In the genomic region with DNA sequence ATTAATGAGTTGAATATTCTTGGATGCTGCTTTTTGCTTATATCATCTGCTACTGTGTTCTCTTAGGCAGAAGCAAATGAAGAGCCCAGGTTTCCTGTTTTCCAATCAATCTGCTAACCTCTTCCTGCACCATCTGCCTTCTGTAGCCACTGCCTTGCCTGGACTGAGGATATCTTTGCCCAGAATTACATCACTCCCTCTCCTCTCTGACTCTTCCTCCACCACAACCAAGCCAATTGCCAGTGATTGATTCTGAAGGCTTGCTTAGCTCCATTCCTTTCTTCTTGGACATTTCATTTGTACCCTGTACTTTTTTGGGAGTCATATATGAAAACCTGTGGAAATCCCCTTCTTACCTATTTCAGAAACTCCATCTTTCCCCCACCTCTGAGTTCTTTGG, we compare ENCODE assay signal across 16 cellular contexts. TPM values are rescaled to one million over a fixed set of nuclear protein-coding genes. Genes with fewer than 3 reads are reported as not detected.
DNase-seq lines count a peak whose midpoint lies in the region; ATAC-seq and TF ChIP-seq lines count a peak whose summit lies in the region.
"Had no signal": no experiment of that assay in that cellular context is flagged by ENCODE, and none has a peak within 500 bp of the region (broad histone marks: within the 10 kb centered on the region; RNA-seq: fewer than 3 reads in every experiment).

No MANE protein-coding gene starts in this region.

- H3K27ac Mint-ChIP-seq in naive thymus-derived CD4-positive, alpha-beta T cell: no peak overlapping the region
- H3K27ac Mint-ChIP-seq: HFFc6 had no signal

- 0 out of 2 replicates have a peak, but pooled peaks cover 3% of the 10 kb centered on the region for H3K36me3 ChIP-seq in ACC112 (ENCODE audit: insufficient read depth, low read length)
- H3K36me3 ChIP-seq in mammary epithelial cell (ENCODE audit: insufficient read depth, low read length): no peaks in the 10 kb centered on the region
- H3K36me3 ChIP-seq in naive thymus-derived CD4-positive, alpha-beta T cell (ENCODE audit: control insufficient read depth in 2 of 3, insufficient read depth in 3 of 3, low read length in 3 of 3): no peaks in the 10 kb centered on the region

- ATAC-seq in HG02884 (IDR thresholded peaks at IDR 0.05; ENCODE audit: unreplicated experiment): no peak
- ATAC-seq in HG03175 (IDR thresholded peaks at IDR 0.05; ENCODE audit: unreplicated experiment): no peak
- no peak for ATAC-seq in naive thymus-derived CD4-positive, alpha-beta T cell
- ATAC-seq: activated T-cell treated with anti-CD3 and anti-CD28 coated beads, Interleukin-2, amount 50 U/mL, for 4 hours had no signal

- peak overlapping the region; percentile 74 for H3K27ac ChIP-seq in ACC112 (ENCODE audit: low read depth, low read length)
- H3K27ac ChIP-seq in mammary epithelial cell (ENCODE audit: insufficient read depth, low read depth, low read length): peak overlapping the region; percentile 9
- H3K27ac ChIP-seq in naive thymus-derived CD4-positive, alpha-beta T cell (ENCODE audit: low read depth, low read length): no peak overlapping the region

- DNase-seq in HCEC 1CT: peak; percentile 39
- DNase-seq in mammary epithelial cell: peak; percentile 56
- peak; percentile 52 for DNase-seq in kidney tubule cell (ENCODE audit: low spot score)
- no peak for DNase-seq in stimulated activated CD4-positive, alpha-beta T cell treated with anti-CD3 and anti-CD28 coated beads, Interleukin-4, amount 100 ng/mL, for 4 hours
- DNase-seq in naive thymus-derived CD4-positive, alpha-beta T cell: no peak
- DNase-seq: activated CD4-positive, alpha-beta T cell treated with anti-CD3 and anti-CD28 coated beads for 1 hour; activated T-cell treated with anti-CD3 and anti-CD28 coated beads, Interleukin-2, amount 50 U/mL, for 4 hours; amygdala; effector CD8-positive, alpha-beta T cell; HFFc6; NCI-H1694; posterior cingulate gyrus; stimulated activated naive CD4-positive, alpha-beta T cell treated with Interleukin-2 at 50 U/mL for 16 hours had no signal

- TF ChIP-seq CTCF in mammary epithelial cell (conservative IDR thresholded peaks at IDR 0.05 in 1 of 2, IDR thresholded peaks at IDR 0.05 in 1 of 2; ENCODE audit: extremely low read depth in 1 of 2, insufficient read depth in 1 of 2, low read depth in 1 of 2, low read length in 2 of 2): no peak

- peaks cover 75% of the 10 kb centered on the region for H3K79me2 ChIP-seq in ACC112 (ENCODE audit: control insufficient read depth, insufficient read depth, low read length, unreplicated experiment)
- H3K79me2 ChIP-seq in mammary epithelial cell (ENCODE audit: insufficient read depth, low read length): peaks cover 91% of the 10 kb centered on the region

- H3K36me3 Mint-ChIP-seq in naive thymus-derived CD4-positive, alpha-beta T cell: no peaks in the 10 kb centered on the region

- POLR2A ChIA-PET in naive thymus-derived CD4-positive, alpha-beta T cell (lab: Charles Lee): no interaction called here

- no peaks in the 10 kb centered on the region for H3K9me3 ChIP-seq in mammary epithelial cell (replicated peaks; ENCODE audit: insufficient read depth, low read length)
- H3K9me3 ChIP-seq in naive thymus-derived CD4-positive, alpha-beta T cell (ENCODE audit: control insufficient read depth in 2 of 3, low read length in 3 of 3): no peaks in the 10 kb centered on the region

- H3K4me2 ChIP-seq in mammary epithelial cell (ENCODE audit: insufficient read depth, low read depth, low read length): peak overlapping the region; percentile 15

- H3K4me3 ChIP-seq in ACC112 (ENCODE audit: low read depth, low read length) (peak overlapping the region; percentile 36; the same call in 1 of the 2 replicates), mammary epithelial cell (replicated peaks in 1 of 3; ENCODE audit: insufficient read depth in 1 of 3, low read depth in 2 of 3, low read length in 3 of 3) (no peak overlapping the region)
- no peak overlapping the region for H3K4me3 ChIP-seq in naive thymus-derived CD4-positive, alpha-beta T cell (ENCODE audit: low read length)

- dilution Hi-C loops in mammary epithelial cell (cut with HindIII; ENCODE audit: low sequenced_read_pairs): no loop called here

- H2AFZ ChIP-seq in ACC112 (ENCODE audit: low read length, unreplicated experiment): no peak overlapping the region
- H2AFZ ChIP-seq in mammary epithelial cell (ENCODE audit: low read depth, low read length): no peak overlapping the region

- intact Hi-C loops in mammary epithelial cell (cut with micrococcal nuclease): no loop called here
- intact Hi-C loops in naive thymus-derived CD4-positive, alpha-beta T cell (cut with micrococcal nuclease): no loop called here

- no TSS peak for BruUV-seq in mammary epithelial cell (replicated peaks; lab: Mats Ljungman, UMichigan)

- no peaks in the 10 kb centered on the region for H4K20me1 ChIP-seq in mammary epithelial cell (ENCODE audit: insufficient read depth, low read length)

- in situ Hi-C loops in mammary epithelial cell (cut with MboI; ENCODE audit: low sequenced_read_pairs in 2 of 2): no loop called here

- peaks cover 0 to 20% (median 17%) of the 10 kb centered on the region in 5 donors for H3K27me3 Mint-ChIP-seq in naive thymus-derived CD4-positive, alpha-beta T cell

- H3K4me3 Mint-ChIP-seq in naive thymus-derived CD4-positive, alpha-beta T cell: no peak overlapping the region
- H3K4me3 Mint-ChIP-seq: activated T-cell treated with anti-CD3 and anti-CD28 coated beads, Interleukin-2, amount 50 U/mL, for 4 hours; HFFc6 had no signal

- H3K27me3 ChIP-seq in ACC112 (ENCODE audit: insufficient read depth, low read length) (no peaks in the 10 kb centered on the region), mammary epithelial cell (ENCODE audit: insufficient read depth, low read length) (no peaks in the 10 kb centered on the region)
- no peaks in the 10 kb centered on the region for H3K27me3 ChIP-seq in naive thymus-derived CD4-positive, alpha-beta T cell (ENCODE audit: control insufficient read depth in 2 of 2, insufficient read depth in 2 of 2, low read length in 2 of 2)

- H3K4me1 ChIP-seq in ACC112 (ENCODE audit: control insufficient read depth, insufficient read depth, low read length, unreplicated experiment) (peaks cover 31% of the 10 kb centered on the region), mammary epithelial cell (ENCODE audit: insufficient read depth, low read length) (peaks cover 25% of the 10 kb centered on the region)
- no peaks in the 10 kb centered on the region for H3K4me1 ChIP-seq in naive thymus-derived CD4-positive, alpha-beta T cell (ENCODE audit: control insufficient read depth in 2 of 2, insufficient read depth in 2 of 2, low read length in 2 of 2)

- CTCF ChIA-PET in mammary epithelial cell (lab: Charles Lee; ENCODE audit: low non-redundant PET): no interaction called here
- CTCF ChIA-PET in naive thymus-derived CD4-positive, alpha-beta T cell (lab: Charles Lee): no interaction called here

- no peaks in the 10 kb centered on the region for H3K4me1 Mint-ChIP-seq in naive thymus-derived CD4-positive, alpha-beta T cell

- H3K9ac ChIP-seq in mammary epithelial cell (ENCODE audit: insufficient read depth, low read length): no peak overlapping the region

- peaks cover 0 to 3% (median 0%) of the 10 kb centered on the region in 11 donors for H3K9me3 Mint-ChIP-seq in naive thymus-derived CD4-positive, alpha-beta T cell
- H3K9me3 Mint-ChIP-seq: activated T-cell treated with anti-CD3 and anti-CD28 coated beads, Interleukin-2, amount 50 U/mL, for 4 hours; HFFc6 had no signal

RNA-seq across cellular contexts. Expression of gene SGMS2, which starts 14.0 kb away (rescaled TPM):
- total RNA-seq in mammary epithelial cell: 100 to 1,000 TPM in 1 of 2 donors, 10 to 100 TPM in 1; 48.1 to 151 TPM
- 38.7 TPM for polyA plus RNA-seq in mammary epithelial cell
- 153 TPM for polyA minus RNA-seq in mammary epithelial cell
- 1 to 10 TPM in 1 of 5 experiments, under 1 TPM in 2, not detected in 2; 0.24 to 3.5 (median 0.36) TPM for total RNA-seq in naive thymus-derived CD4-positive, alpha-beta T cell
- not detected for polyA plus RNA-seq in naive thymus-derived CD4-positive, alpha-beta T cell

Comparison
In these comparisons a context has a peak if more than half of its experiments do, and no peak if none do; other contexts are left out.
1. DNase-seq: peak in HCEC 1CT (single experiment), mammary epithelial cell (single experiment) and kidney tubule cell (single experiment); none in stimulated activated CD4-positive, alpha-beta T cell treated with anti-CD3 and anti-CD28 coated beads, Interleukin-4, amount 100 ng/mL, for 4 hours (0 of 2) and naive thymus-derived CD4-positive, alpha-beta T cell (0 of 9).
2. RNA of gene SGMS2, which starts 14.0 kb away (total RNA-seq): 48.1 to 151 TPM in mammary epithelial cell; 0.24 to 3.5 TPM in naive thymus-derived CD4-positive, alpha-beta T cell; every median in the first group is over 10 times any median in the second.